Comparison of ENCODE assay signal across 8 cellular contexts in genomic region chr14:69005432-69006148, GRCh38. TPM values are rescaled to one million over a fixed set of nuclear protein-coding genes. Genes with fewer than 3 reads are reported as not detected.
DNase-seq lines count a peak whose midpoint lies in the region; ATAC-seq and TF ChIP-seq lines count a peak whose summit lies in the region.

No MANE protein-coding gene starts in this region.

- peak overlapping the region; percentile 43 for H2AFZ ChIP-seq in GM23338

- H3K4me1 ChIP-seq in GM23338 (ENCODE audit: insufficient read depth), result peaks cover 16% of the 10 kb centered on the region

- no peaks in the 10 kb centered on the region for H3K9me2 ChIP-seq in GM23338 (ENCODE audit: insufficient read depth)

- peaks cover 12% of the 10 kb centered on the region for H3K27me3 Mint-ChIP-seq in GM23338 (ENCODE audit: insufficient read depth, low read depth, poor library complexity)

- TF ChIP-seq CTCF in GM23338 (conservative IDR thresholded peaks at IDR 0.05; ENCODE audit: low read depth in 2 of 2) (no peak), retinal pigment epithelial cell (conservative IDR thresholded peaks at IDR 0.05; ENCODE audit: low read depth, low read length) (no peak), GM13976 (IDR thresholded peaks at IDR 0.05; ENCODE audit: borderline replicate concordance, control extremely low read depth, extremely low read depth, insufficient read depth, missing control alignments) (no peak)

- peaks cover 25% of the 10 kb centered on the region for H3K4me1 Mint-ChIP-seq in GM23338

- in situ Hi-C loops in GM13976 (cut with MboI; ENCODE audit: low sequenced_read_pairs, unreplicated experiment), result no loop called here

- H3K4me3 Mint-ChIP-seq in GM23338, result peak overlapping the region; percentile 4; the same call in 1 of the 3 replicates

- H3K4me3 ChIP-seq in GM23338 (no peak overlapping the region), retinal pigment epithelial cell (ENCODE audit: low read length) (no peak overlapping the region)

- H3K36me3 ChIP-seq in GM23338 (ENCODE audit: insufficient read depth), result no peaks in the 10 kb centered on the region

- no peaks in the 10 kb centered on the region for H3F3A ChIP-seq in GM23338 (replicated peaks; ENCODE audit: low read depth)

- no peaks in the 10 kb centered on the region for H3K9me3 Mint-ChIP-seq in GM23338

- 0 out of 2 replicates have a peak overlapping the region, but pooled peaks have one; percentile 65 for H3K4me2 ChIP-seq in GM23338

- H3K27me3 ChIP-seq in GM23338 (ENCODE audit: insufficient read depth), result no peaks in the 10 kb centered on the region

- DNase-seq in GM23338 (ENCODE audit: low spot score) (no peak), SHP77 treated with DMSO at 0.1 percent for 48 hours (lab: John Stamatoyannopoulos, UW) (peak; percentile 20), foreskin melanocyte (peak; percentile 57), retinal pigment epithelial cell (ENCODE audit: low read depth) (peak; percentile 62), GM13976 (ENCODE audit: low spot score) (no peak)

- H3K27ac ChIP-seq in GM23338 (ENCODE audit: low read depth), result no peak overlapping the region

- H3K79me2 ChIP-seq in GM23338 (replicated peaks; ENCODE audit: insufficient read depth), result no peaks in the 10 kb centered on the region

- H3K36me3 Mint-ChIP-seq in GM23338 (ENCODE audit: low read depth), result no peaks in the 10 kb centered on the region; the same call in 2 of the 3 replicates

- ATAC-seq in GM23338 (peak; percentile 53), HG03432 (IDR thresholded peaks at IDR 0.05; ENCODE audit: unreplicated experiment) (no peak), HG03460 (IDR thresholded peaks at IDR 0.05; ENCODE audit: unreplicated experiment) (no peak), GM21447 (IDR thresholded peaks at IDR 0.05; ENCODE audit: unreplicated experiment) (no peak)

- H3K27ac Mint-ChIP-seq in GM23338, result no peak overlapping the region

- H4K20me1 ChIP-seq in GM23338 (replicated peaks; ENCODE audit: insufficient read depth), result no peaks in the 10 kb centered on the region

TF ChIP-seq in GM23338, 12 proteins besides CTCF, POLR2A, EP300 and RAD21:
- no peak for TF ChIP-seq ZNF462 (CRISPR knock-in tag; IDR thresholded peaks at IDR 0.05)
- no peak for TF ChIP-seq REST (IDR thresholded peaks at IDR 0.05; ENCODE audit: unreplicated experiment)
- TF ChIP-seq ZNF331 (CRISPR knock-in tag; IDR thresholded peaks at IDR 0.05; ENCODE audit: low read depth), result no peak
- TF ChIP-seq STAT1 (IDR thresholded peaks at IDR 0.05; ENCODE audit: unreplicated experiment), result no peak
- no peak for TF ChIP-seq POLR2AphosphoS5 (IDR thresholded peaks at IDR 0.05; ENCODE audit: low read depth)
- TF ChIP-seq ETS1 (IDR thresholded peaks at IDR 0.05), result no peak
- TF ChIP-seq ZNF114 (CRISPR knock-in tag; IDR thresholded peaks at IDR 0.05), result no peak
- no peak for TF ChIP-seq NANOG (IDR thresholded peaks at IDR 0.05; ENCODE audit: borderline replicate concordance)
- no peak for TF ChIP-seq EZH2phosphoT487 (IDR thresholded peaks at IDR 0.05; ENCODE audit: unreplicated experiment)
- TF ChIP-seq EZH2 (IDR thresholded peaks at IDR 0.05; ENCODE audit: low read depth, unreplicated experiment), result no peak
- no peak for TF ChIP-seq JUNB (IDR thresholded peaks at IDR 0.05; ENCODE audit: unreplicated experiment)
- TF ChIP-seq CREB1 (CRISPR knock-in tag; IDR thresholded peaks at IDR 0.05; ENCODE audit: low read depth), result no peak

RNA-seq across cellular contexts. Expression of gene ACTN1, which starts 26.5 kb away (rescaled TPM):
- 257 and 280 TPM in 2 replicates for total RNA-seq in GM23338 (2014; rRNA removed; shearing (Covaris generic))
- polyA plus RNA-seq in GM23338 (2016; fragmentation: Nextera tagmentation; extraction: Ambion mirVana), result 121 and 129 TPM in 2 replicates

Comparison
In these comparisons a context has a peak if more than half of its experiments do, and no peak if none do; other contexts are left out.
1. DNase-seq: peak in SHP77 treated with DMSO at 0.1 percent for 48 hours (single experiment), foreskin melanocyte (single experiment) and retinal pigment epithelial cell (single experiment); none in GM23338 (single experiment) and GM13976 (single experiment).